In genomic region chr6:2546941-2547716, GRCh38 we compare ENCODE assay signal across 25 cellular contexts.
DNase-seq lines count a peak whose midpoint lies in the region; ATAC-seq and TF ChIP-seq lines count a peak whose summit lies in the region.
"Had no signal": no experiment of that assay in that cellular context is flagged by ENCODE, and none has a peak within 500 bp of the region (broad histone marks: within the 10 kb centered on the region; RNA-seq: fewer than 3 reads in every experiment).

No MANE protein-coding gene starts in this region.

- no peaks in the 10 kb centered on the region for H3K36me3 ChIP-seq in right atrium auricular region
- H3K36me3 ChIP-seq: left ventricle myocardium inferior had no signal

- DNase-seq in right atrium auricular region (ENCODE audit: low spot score), result peak; percentile 40
- DNase-seq in Right ventricle myocardium superior, result no peak
- peak; percentile 76 to 87 for DNase-seq in NOMO-1 (lab: John Stamatoyannopoulos, UW; ENCODE audit: unreplicated experiment in 2 of 2)
- peak; percentile 48 for DNase-seq in choroid plexus epithelial cell (ENCODE audit: low read depth)
- no peak for DNase-seq in activated CD4-positive, alpha-beta memory T cell treated with anti-CD3 and anti-CD28 coated beads, Interleukin-2, amount 10 ng/mL, durations not matched to agents 7 days and 5 days
- DNase-seq in middle frontal gyrus (ENCODE audit: extremely low spot score, low spot score), result no peak
- DNase-seq in NCI-H1048 (lab: John Stamatoyannopoulos, UW), result no peak
- DNase-seq: activated CD4-positive, alpha-beta T cell treated with anti-CD3 and anti-CD28 coated beads for 4 hours; activated gamma-delta T cell; activated naive CD8-positive, alpha-beta T cell treated with anti-CD3 and anti-CD28 coated beads, Interleukin-2, amount 50 U/mL, for 24 hours; activated T-cell treated with anti-CD3 and anti-CD28 coated beads, Interleukin-2, amount 50 U/mL, for 24 hours; central memory CD4-positive, alpha-beta T cell; islet precursor cell; left ventricle myocardium inferior; naive B cell; NCI-H524 treated with DMSO at 0.1 percent for 48 hours; RPMI8226; stimulated activated naive CD8-positive, alpha-beta T cell treated with anti-CD3 and anti-CD28 coated beads, Interleukin-15, amount 100 ng/mL, for 72 hours; T-helper 2 cell had no signal

- no peak overlapping the region for H3K4me3 ChIP-seq in right atrium auricular region
- no peak overlapping the region for H3K4me3 ChIP-seq in choroid plexus epithelial cell (ENCODE audit: low read depth, low read length)
- H3K4me3 ChIP-seq: A549, GM23338, left ventricle myocardium inferior, SK-N-MC, skin epidermis had no signal

- intact Hi-C loops in Right ventricle myocardium superior (cut with DNase I), result no loop called here

- no peak overlapping the region for H3K27ac ChIP-seq in right atrium auricular region
- H3K27ac ChIP-seq: A549, left ventricle myocardium inferior, skin epidermis had no signal

- ATAC-seq in Right ventricle myocardium superior (ENCODE audit: poor library complexity) (no peak), HG03571 (IDR thresholded peaks at IDR 0.05; ENCODE audit: unreplicated experiment) (no peak)
- ATAC-seq: A549; activated naive CD8-positive, alpha-beta T cell treated with anti-CD3 and anti-CD28 coated beads, Interleukin-2, amount 50 U/mL, for 24 hours; GM23338; stimulated activated naive CD8-positive, alpha-beta T cell treated with anti-CD3 and anti-CD28 coated beads, Interleukin-15, amount 100 ng/mL, for 72 hours had no signal

- H3K9me3 ChIP-seq in right atrium auricular region, result no peaks in the 10 kb centered on the region

- H3K36me3 Mint-ChIP-seq in activated CD4-positive, alpha-beta memory T cell treated with anti-CD3 and anti-CD28 coated beads, Interleukin-2, amount 10 ng/mL, durations not matched to agents 7 days and 5 days (ENCODE audit: low read depth), result peaks cover 10% of the 10 kb centered on the region
- H3K36me3 Mint-ChIP-seq: IgD-negative memory B cell had no signal

- H3K4me1 ChIP-seq in right atrium auricular region, result no peaks in the 10 kb centered on the region
- H3K4me1 ChIP-seq: A549, left ventricle myocardium inferior had no signal

- H3K4me3 Mint-ChIP-seq in activated CD4-positive, alpha-beta memory T cell treated with anti-CD3 and anti-CD28 coated beads, Interleukin-2, amount 10 ng/mL, durations not matched to agents 7 days and 5 days, result no peak overlapping the region
- H3K4me3 Mint-ChIP-seq: activated naive CD8-positive, alpha-beta T cell treated with anti-CD3 and anti-CD28 coated beads, Interleukin-2, amount 50 U/mL, for 24 hours; activated T-cell treated with anti-CD3 and anti-CD28 coated beads, Interleukin-2, amount 50 U/mL, for 24 hours; GM23338; IgD-negative memory B cell; stimulated activated naive CD8-positive, alpha-beta T cell treated with anti-CD3 and anti-CD28 coated beads, Interleukin-15, amount 100 ng/mL, for 72 hours had no signal

- H3K4me1 Mint-ChIP-seq in activated CD4-positive, alpha-beta memory T cell treated with anti-CD3 and anti-CD28 coated beads, Interleukin-2, amount 10 ng/mL, durations not matched to agents 7 days and 5 days, result peaks cover 20% of the 10 kb centered on the region
- H3K4me1 Mint-ChIP-seq: GM23338 had no signal

- H3K27ac Mint-ChIP-seq in activated CD4-positive, alpha-beta memory T cell treated with anti-CD3 and anti-CD28 coated beads, Interleukin-2, amount 10 ng/mL, durations not matched to agents 7 days and 5 days, result no peak overlapping the region
- H3K27ac Mint-ChIP-seq: activated naive CD8-positive, alpha-beta T cell treated with anti-CD3 and anti-CD28 coated beads, Interleukin-2, amount 50 U/mL, for 24 hours; activated T-cell treated with anti-CD3 and anti-CD28 coated beads, Interleukin-2, amount 50 U/mL, for 24 hours; GM23338; IgD-negative memory B cell; stimulated activated naive CD8-positive, alpha-beta T cell treated with anti-CD3 and anti-CD28 coated beads, Interleukin-15, amount 100 ng/mL, for 72 hours had no signal

- no peaks in the 10 kb centered on the region for H3K27me3 ChIP-seq in right atrium auricular region

- CTCF ChIA-PET in activated CD4-positive, alpha-beta memory T cell treated with anti-CD3 and anti-CD28 coated beads, Interleukin-2, amount 10 ng/mL, durations not matched to agents 7 days and 5 days (lab: Charles Lee), result no interaction called here

- H3K9me3 Mint-ChIP-seq in activated CD4-positive, alpha-beta memory T cell treated with anti-CD3 and anti-CD28 coated beads, Interleukin-2, amount 10 ng/mL, durations not matched to agents 7 days and 5 days, result peaks cover under 1% of the 10 kb centered on the region
- H3K9me3 Mint-ChIP-seq: activated T-cell treated with anti-CD3 and anti-CD28 coated beads, Interleukin-2, amount 50 U/mL, for 24 hours; stimulated activated naive CD8-positive, alpha-beta T cell treated with anti-CD3 and anti-CD28 coated beads, Interleukin-15, amount 100 ng/mL, for 72 hours had no signal

- H3K27me3 Mint-ChIP-seq in activated CD4-positive, alpha-beta memory T cell treated with anti-CD3 and anti-CD28 coated beads, Interleukin-2, amount 10 ng/mL, durations not matched to agents 7 days and 5 days, result peaks cover 82% of the 10 kb centered on the region

- POLR2A ChIA-PET in activated CD4-positive, alpha-beta memory T cell treated with anti-CD3 and anti-CD28 coated beads, Interleukin-2, amount 10 ng/mL, durations not matched to agents 7 days and 5 days (lab: Charles Lee), result interaction anchor here (1.1 kb wide), 1 partner anchor 12 kb away, joined by 3 read pairs; no protein-coding TSS in a partner anchor

- TF ChIP-seq CTCF in right atrium auricular region (IDR thresholded peaks at IDR 0.05) (no peak), choroid plexus epithelial cell (conservative IDR thresholded peaks at IDR 0.05; ENCODE audit: low read depth, low read length) (no peak)

Comparison
In these comparisons a context has a peak if more than half of its experiments do, and no peak if none do; other contexts are left out.
1. DNase-seq: peak in right atrium auricular region (single experiment), NOMO-1 (2 of 2) and choroid plexus epithelial cell (single experiment); none in Right ventricle myocardium superior (single experiment), activated CD4-positive, alpha-beta memory T cell treated with anti-CD3 and anti-CD28 coated beads, Interleukin-2, amount 10 ng/mL, durations not matched to agents 7 days and 5 days (single experiment), middle frontal gyrus (single experiment) and NCI-H1048 (single experiment).